ENCODE assay signal across 23 cellular contexts in genomic region chr12:68491204-68491960, GRCh38.
DNase-seq lines count a peak whose midpoint lies in the region; ATAC-seq, FAIRE-seq and TF ChIP-seq lines count a peak whose summit lies in the region.
"Had no signal": no experiment of that assay in that cellular context is flagged by ENCODE, and none has a peak within 500 bp of the region (broad histone marks: within the 10 kb centered on the region; RNA-seq: fewer than 3 reads in every experiment).

No MANE protein-coding gene starts in this region.

- H3K36me3 ChIP-seq in Panc1 (ENCODE audit: control insufficient read depth, insufficient read depth, low read length) (no peaks in the 10 kb centered on the region), endothelial cell of umbilical vein (ENCODE audit: control insufficient read depth in 2 of 2, extremely low read depth in 1 of 2, insufficient read depth in 2 of 2, low read length in 2 of 2) (no peaks in the 10 kb centered on the region)
- no peaks in the 10 kb centered on the region for H3K36me3 ChIP-seq in naive thymus-derived CD4-positive, alpha-beta T cell (ENCODE audit: control insufficient read depth in 2 of 3, insufficient read depth in 3 of 3, low read length in 3 of 3)

- H3K9me3 Mint-ChIP-seq in activated naive CD8-positive, alpha-beta T cell treated with anti-CD3 and anti-CD28 coated beads, Interleukin-2, amount 50 U/mL, for 24 hours: peaks cover 4% of the 10 kb centered on the region
- peaks cover 3% of the 10 kb centered on the region for H3K9me3 Mint-ChIP-seq in activated naive CD8-positive, alpha-beta T cell treated with anti-CD3 and anti-CD28 coated beads for 36 hours
- H3K9me3 Mint-ChIP-seq in naive thymus-derived CD4-positive, alpha-beta T cell: peaks cover 0 to 5% (median 0%) of the 10 kb centered on the region in 11 donors

- H3K9me3 ChIP-seq in Panc1 (ENCODE audit: control insufficient read depth, insufficient read depth, low read depth, low read length) (no peaks in the 10 kb centered on the region), endothelial cell of umbilical vein (replicated peaks; ENCODE audit: control insufficient read depth, insufficient read depth, low read length) (no peaks in the 10 kb centered on the region)
- no peaks in the 10 kb centered on the region for H3K9me3 ChIP-seq in naive thymus-derived CD4-positive, alpha-beta T cell (ENCODE audit: control insufficient read depth in 2 of 3, low read length in 3 of 3)
- H3K9me3 ChIP-seq: A549 had no signal

- FAIRE-seq in endothelial cell of umbilical vein (lab: Jason Lieb, UNC): peak; percentile 55
- FAIRE-seq: G401.6, GM19239, H1 had no signal

- TF ChIP-seq CTCF in Panc1 (IDR thresholded peaks at IDR 0.05) (no peak), endothelial cell of umbilical vein (IDR thresholded peaks at IDR 0.05; ENCODE audit: extremely low read depth in 1 of 2, insufficient read depth in 1 of 2, low read depth in 1 of 2, low read length in 2 of 2) (no peak)

- intact Hi-C loops in Panc1 (cut with micrococcal nuclease; ENCODE audit: unreplicated experiment): no loop called here
- intact Hi-C loops in endothelial cell of umbilical vein (cut with micrococcal nuclease): no loop called here
- intact Hi-C loops in naive thymus-derived CD4-positive, alpha-beta T cell (cut with micrococcal nuclease): loop anchor here in 1 of 2 donors (5.0 kb wide), 1 partner anchor 129 kb away; no protein-coding TSS in a partner anchor

- ATAC-seq in activated naive CD8-positive, alpha-beta T cell treated with anti-CD3 and anti-CD28 coated beads, Interleukin-2, amount 50 U/mL, for 24 hours: peak; percentile 20
- ATAC-seq in Panc1 (no peak), GM18873 (IDR thresholded peaks at IDR 0.05; ENCODE audit: low FRiP score, unreplicated experiment) (no peak)
- ATAC-seq in naive thymus-derived CD4-positive, alpha-beta T cell: no peak
- ATAC-seq: A549 had no signal

- H3K4me1 ChIP-seq in Panc1 (ENCODE audit: control insufficient read depth, insufficient read depth, low read length) (no peaks in the 10 kb centered on the region), endothelial cell of umbilical vein (ENCODE audit: control insufficient read depth, extremely low read depth, insufficient read depth, low read length) (peaks cover 7% of the 10 kb centered on the region)
- H3K4me1 ChIP-seq in naive thymus-derived CD4-positive, alpha-beta T cell (ENCODE audit: control insufficient read depth in 2 of 2, insufficient read depth in 2 of 2, low read length in 2 of 2): no peaks in the 10 kb centered on the region
- H3K4me1 ChIP-seq: A549 had no signal

- in situ Hi-C loops in Panc1 (cut with HindIII; ENCODE audit: low pct_unique_long_range_greater_than_20kb, low sequenced_read_pairs): no loop called here

- H3K79me2 ChIP-seq in endothelial cell of umbilical vein (ENCODE audit: control insufficient read depth, insufficient read depth, low read length): no peaks in the 10 kb centered on the region

- POLR2A ChIA-PET in Panc1 (lab: Charles Lee): no interaction called here
- POLR2A ChIA-PET in endothelial cell of umbilical vein (lab: Charles Lee): no interaction called here
- POLR2A ChIA-PET in naive thymus-derived CD4-positive, alpha-beta T cell (lab: Charles Lee): no interaction called here

- CTCF ChIA-PET in Panc1 (lab: Charles Lee): no interaction called here
- CTCF ChIA-PET in endothelial cell of umbilical vein (lab: Charles Lee): no interaction called here
- CTCF ChIA-PET in naive thymus-derived CD4-positive, alpha-beta T cell (lab: Charles Lee): interaction anchor here (0.7 to 1.2 kb wide), 2 partner anchors 94 to 121 kb away, joined by 3 to 4 read pairs; no protein-coding TSS in a partner anchor

- H4K20me1 ChIP-seq in endothelial cell of umbilical vein (replicated peaks; ENCODE audit: control insufficient read depth, extremely low read depth, insufficient read depth, low read length): no peaks in the 10 kb centered on the region

- H3K4me2 ChIP-seq in endothelial cell of umbilical vein (ENCODE audit: insufficient read depth, low read length): no peak overlapping the region
- H3K4me2 ChIP-seq: A549 had no signal

- H3K4me3 Mint-ChIP-seq in activated naive CD8-positive, alpha-beta T cell treated with anti-CD3 and anti-CD28 coated beads, Interleukin-2, amount 50 U/mL, for 24 hours: no peak overlapping the region
- no peak overlapping the region for H3K4me3 Mint-ChIP-seq in activated naive CD8-positive, alpha-beta T cell treated with anti-CD3 and anti-CD28 coated beads for 36 hours
- H3K4me3 Mint-ChIP-seq in naive thymus-derived CD4-positive, alpha-beta T cell: no peak overlapping the region
- H3K4me3 Mint-ChIP-seq: CD4-positive, alpha-beta memory T cell had no signal

- no peak for DNase-seq in activated naive CD8-positive, alpha-beta T cell treated with anti-CD3 and anti-CD28 coated beads, Interleukin-2, amount 50 U/mL, for 24 hours
- no peak for DNase-seq in activated naive CD8-positive, alpha-beta T cell treated with anti-CD3 and anti-CD28 coated beads for 36 hours
- DNase-seq in Panc1 (ENCODE audit: low read depth, low spot score): no peak
- no peak for DNase-seq in endothelial cell of umbilical vein (ENCODE audit: low read depth, low spot score)
- DNase-seq in naive thymus-derived CD4-positive, alpha-beta T cell: no peak
- DNase-seq in central memory CD4-positive, alpha-beta T cell: no peak
- DNase-seq: AML-193; C1 segment of cervical spinal cord; CD4-positive, alpha-beta memory T cell; COR-L47; Karpas-422; NCI-H1105 treated with DMSO at 0.1 percent for 48 hours; NCI-H2029; NCI-H446 treated with DMSO at 0.1 percent for 48 hours; NCI-H69; SHP77 had no signal

- peaks cover 21% of the 10 kb centered on the region for H3K4me1 Mint-ChIP-seq in activated naive CD8-positive, alpha-beta T cell treated with anti-CD3 and anti-CD28 coated beads, Interleukin-2, amount 50 U/mL, for 24 hours
- H3K4me1 Mint-ChIP-seq in activated naive CD8-positive, alpha-beta T cell treated with anti-CD3 and anti-CD28 coated beads for 36 hours: peaks cover 18% of the 10 kb centered on the region
- H3K4me1 Mint-ChIP-seq in naive thymus-derived CD4-positive, alpha-beta T cell: peaks cover 6 to 20% (median 12%) of the 10 kb centered on the region in 7 donors

- H3K4me3 ChIP-seq in Panc1 (ENCODE audit: low read depth in 2 of 2, low read length in 2 of 2) (no peak overlapping the region), endothelial cell of umbilical vein (replicated peaks in 1 of 3; ENCODE audit: insufficient read depth in 1 of 3, low read depth in 1 of 3, low read length in 3 of 3) (no peak overlapping the region)
- no peak overlapping the region for H3K4me3 ChIP-seq in naive thymus-derived CD4-positive, alpha-beta T cell (ENCODE audit: low read length)
- H3K4me3 ChIP-seq: A549 had no signal

- dilution Hi-C loops in endothelial cell of umbilical vein (cut with MboI; ENCODE audit: extremely low pct_ligation_motif_present, low sequenced_read_pairs): no loop called here

- H3K9me1 ChIP-seq in endothelial cell of umbilical vein (replicated peaks; ENCODE audit: control insufficient read depth, extremely low read depth, insufficient read depth, low read length): no peaks in the 10 kb centered on the region

- H3K27me3 ChIP-seq in Panc1 (ENCODE audit: control insufficient read depth, insufficient read depth, low read length) (no peaks in the 10 kb centered on the region), endothelial cell of umbilical vein (ENCODE audit: control insufficient read depth in 2 of 2, insufficient read depth in 2 of 2, low read length in 2 of 2) (peaks cover 3 to 7% of the 10 kb centered on the region in 2 experiments)
- no peaks in the 10 kb centered on the region for H3K27me3 ChIP-seq in naive thymus-derived CD4-positive, alpha-beta T cell (ENCODE audit: control insufficient read depth in 2 of 2, insufficient read depth in 2 of 2, low read length in 2 of 2)

- H3K27me3 Mint-ChIP-seq in activated naive CD8-positive, alpha-beta T cell treated with anti-CD3 and anti-CD28 coated beads, Interleukin-2, amount 50 U/mL, for 24 hours: no peaks in the 10 kb centered on the region
- H3K27me3 Mint-ChIP-seq in activated naive CD8-positive, alpha-beta T cell treated with anti-CD3 and anti-CD28 coated beads for 36 hours: no peaks in the 10 kb centered on the region
- no peaks in the 10 kb centered on the region for H3K27me3 Mint-ChIP-seq in naive thymus-derived CD4-positive, alpha-beta T cell

- H2AFZ ChIP-seq in endothelial cell of umbilical vein (ENCODE audit: low read depth, low read length): no peak overlapping the region

- no peak overlapping the region for H3K9ac ChIP-seq in endothelial cell of umbilical vein (replicated peaks; ENCODE audit: extremely low read depth, insufficient read depth, low read length)

- H3K27ac ChIP-seq in Panc1 (ENCODE audit: low read length) (peak overlapping the region; percentile 30; the same call in 1 of the 2 replicates), endothelial cell of umbilical vein (ENCODE audit: insufficient read depth, low read depth, low read length) (no peak overlapping the region)
- H3K27ac ChIP-seq in naive thymus-derived CD4-positive, alpha-beta T cell (ENCODE audit: low read depth, low read length): no peak overlapping the region
- H3K27ac ChIP-seq: A549, HL-60, RWPE1 had no signal

- BruUV-seq in Panc1 (replicated peaks; lab: Mats Ljungman, UMichigan) (no TSS peak), endothelial cell of umbilical vein (replicated peaks; lab: Mats Ljungman, UMichigan) (no TSS peak)

- no peaks in the 10 kb centered on the region for H3K36me3 Mint-ChIP-seq in activated naive CD8-positive, alpha-beta T cell treated with anti-CD3 and anti-CD28 coated beads, Interleukin-2, amount 50 U/mL, for 24 hours (ENCODE audit: low read depth)
- peaks cover 3% of the 10 kb centered on the region for H3K36me3 Mint-ChIP-seq in activated naive CD8-positive, alpha-beta T cell treated with anti-CD3 and anti-CD28 coated beads for 36 hours
- peaks cover 0 to 7% (median 0%) of the 10 kb centered on the region in 5 donors for H3K36me3 Mint-ChIP-seq in naive thymus-derived CD4-positive, alpha-beta T cell
- H3K36me3 Mint-ChIP-seq: CD4-positive, alpha-beta memory T cell had no signal

- no peak overlapping the region for H3K27ac Mint-ChIP-seq in activated naive CD8-positive, alpha-beta T cell treated with anti-CD3 and anti-CD28 coated beads, Interleukin-2, amount 50 U/mL, for 24 hours
- H3K27ac Mint-ChIP-seq in activated naive CD8-positive, alpha-beta T cell treated with anti-CD3 and anti-CD28 coated beads for 36 hours: no peak overlapping the region
- no peak overlapping the region for H3K27ac Mint-ChIP-seq in naive thymus-derived CD4-positive, alpha-beta T cell
- H3K27ac Mint-ChIP-seq: CD4-positive, alpha-beta memory T cell had no signal

- TF ChIP-seq POLR2A in endothelial cell of umbilical vein (IDR thresholded peaks at IDR 0.05; ENCODE audit: low read depth, low read length): no peak

TF ChIP-seq in endothelial cell of umbilical vein, 7 proteins besides CTCF, POLR2A, EP300 and RAD21 (continues in another document):
- TF ChIP-seq GATA2 (IDR thresholded peaks at IDR 0.05; ENCODE audit: insufficient read depth, insufficient read length, low read depth, low read length) (no peak), MAX (IDR thresholded peaks at IDR 0.05; ENCODE audit: insufficient read depth, insufficient read length) (no peak), JUN (IDR thresholded peaks at IDR 0.05; ENCODE audit: borderline replicate concordance, insufficient read depth, insufficient read length, low read depth) (no peak)
